Comparison of ENCODE assay signal across 14 cellular contexts in the genomic region with DNA sequence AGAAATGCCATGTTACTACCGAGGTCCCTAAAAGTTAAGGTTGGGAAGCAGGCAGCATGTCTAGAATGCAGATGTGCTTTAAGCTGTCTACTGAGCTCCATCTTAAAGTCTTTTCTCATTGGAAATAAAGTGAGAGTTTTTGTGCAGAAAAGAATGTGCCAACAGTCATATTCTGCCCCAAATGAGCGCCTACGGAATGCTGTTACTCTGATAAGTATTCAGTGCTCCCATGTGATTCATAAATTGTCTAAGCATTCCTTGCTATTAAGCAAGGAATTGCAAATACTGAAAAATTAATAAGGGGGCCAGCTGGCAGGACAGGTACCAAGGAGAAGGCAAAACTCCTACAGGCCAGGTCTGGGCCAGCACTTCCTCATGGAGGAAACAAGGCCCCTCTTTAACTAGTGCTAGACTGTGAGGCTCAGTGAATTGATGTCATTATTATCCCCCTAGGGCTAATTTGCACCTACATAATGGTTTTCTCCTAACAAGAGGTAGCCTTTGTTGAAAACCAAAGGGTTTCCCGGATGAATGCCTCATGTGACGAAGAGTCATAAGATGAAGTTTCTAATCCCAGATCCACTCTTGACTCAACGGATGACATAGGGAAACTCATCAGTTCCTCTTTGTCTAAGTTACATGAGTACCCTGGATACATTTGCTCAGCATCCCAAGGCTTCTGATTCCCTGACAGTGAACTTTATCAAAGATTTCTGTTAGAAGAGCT. TPM values are rescaled to one million over a fixed set of nuclear protein-coding genes. Genes with fewer than 3 reads are reported as not detected.
A peak's percentile ranks its signal among the peaks of the same experiment; 100 is the strongest.
DNase-seq lines count a peak whose midpoint lies in the region; TF ChIP-seq lines count a peak whose summit lies in the region.
"Had no signal": no experiment of that assay in that cellular context is flagged by ENCODE, and none has a peak within 500 bp of the region (broad histone marks: within the 10 kb centered on the region; RNA-seq: fewer than 3 reads in every experiment).

No MANE protein-coding gene starts in this region.

- H3K4me1 Mint-ChIP-seq in CD14-positive monocyte, result peaks cover 33% of the 10 kb centered on the region
- H3K4me1 Mint-ChIP-seq in neural progenitor cell, result peaks cover 59% of the 10 kb centered on the region
- H3K4me1 Mint-ChIP-seq in activated naive CD4-positive, alpha-beta T cell treated with anti-CD3 and anti-CD28 coated beads, Interleukin-2, amount 10 ng/mL, durations not matched to agents 7 days and 5 days, result peaks cover 11% of the 10 kb centered on the region
- H3K4me1 Mint-ChIP-seq in activated CD4-positive, alpha-beta memory T cell treated with anti-CD3 and anti-CD28 coated beads, Interleukin-2, amount 10 ng/mL, durations not matched to agents 7 days and 5 days, result peaks cover 4% of the 10 kb centered on the region

- H3K27ac Mint-ChIP-seq in CD14-positive monocyte, result peak overlapping the region; percentile 83 to 92 (median 89)
- H3K27ac Mint-ChIP-seq in neural progenitor cell, result no peak overlapping the region
- H3K27ac Mint-ChIP-seq in activated naive CD4-positive, alpha-beta T cell treated with anti-CD3 and anti-CD28 coated beads, Interleukin-2, amount 10 ng/mL, durations not matched to agents 7 days and 5 days, result no peak overlapping the region
- H3K27ac Mint-ChIP-seq in activated CD4-positive, alpha-beta memory T cell treated with anti-CD3 and anti-CD28 coated beads, Interleukin-2, amount 10 ng/mL, durations not matched to agents 7 days and 5 days, result no peak overlapping the region

- H3K27ac ChIP-seq in neural progenitor cell, result peak overlapping the region; percentile 23

- H3K9me3 ChIP-seq in neural progenitor cell (ENCODE audit: low read depth), result no peaks in the 10 kb centered on the region

- H3K4me3 Mint-ChIP-seq in CD14-positive monocyte (peak overlapping the region in 1 of 2 donors; percentile 7), neural progenitor cell (no peak overlapping the region)
- no peak overlapping the region for H3K4me3 Mint-ChIP-seq in activated naive CD4-positive, alpha-beta T cell treated with anti-CD3 and anti-CD28 coated beads, Interleukin-2, amount 10 ng/mL, durations not matched to agents 7 days and 5 days
- no peak overlapping the region for H3K4me3 Mint-ChIP-seq in activated CD4-positive, alpha-beta memory T cell treated with anti-CD3 and anti-CD28 coated beads, Interleukin-2, amount 10 ng/mL, durations not matched to agents 7 days and 5 days

- H3K27me3 Mint-ChIP-seq in CD14-positive monocyte (ENCODE audit: low read depth in 3 of 3) (peaks cover 2 to 12% (median 11%) of the 10 kb centered on the region in 3 donors), neural progenitor cell (ENCODE audit: insufficient read depth, low read depth) (peaks cover 10% of the 10 kb centered on the region)
- H3K27me3 Mint-ChIP-seq in activated naive CD4-positive, alpha-beta T cell treated with anti-CD3 and anti-CD28 coated beads, Interleukin-2, amount 10 ng/mL, durations not matched to agents 7 days and 5 days, result peaks cover 12% of the 10 kb centered on the region
- H3K27me3 Mint-ChIP-seq in activated CD4-positive, alpha-beta memory T cell treated with anti-CD3 and anti-CD28 coated beads, Interleukin-2, amount 10 ng/mL, durations not matched to agents 7 days and 5 days, result peaks cover 7% of the 10 kb centered on the region
- H3K27me3 Mint-ChIP-seq: naive B cell had no signal

- H3K9ac ChIP-seq in neural progenitor cell, result no peak overlapping the region

- H4K20me1 ChIP-seq in neural progenitor cell (ENCODE audit: low read depth), result peaks cover 18% of the 10 kb centered on the region

- H3K4me3 ChIP-seq in fibroblast of mammary gland (ENCODE audit: control insufficient read depth, low read depth, low read length) (no peak overlapping the region), neural progenitor cell (no peak overlapping the region)

- TF ChIP-seq CTCF in CD14-positive monocyte (IDR thresholded peaks at IDR 0.05), result no peak
- no peak for TF ChIP-seq CTCF in fibroblast of mammary gland (conservative IDR thresholded peaks at IDR 0.05; ENCODE audit: control insufficient read depth, insufficient read depth, low read depth, low read length)
- no peak for TF ChIP-seq CTCF in neural progenitor cell (IDR thresholded peaks at IDR 0.05)

- CTCF ChIA-PET in activated naive CD4-positive, alpha-beta T cell treated with anti-CD3 and anti-CD28 coated beads, Interleukin-2, amount 10 ng/mL, durations not matched to agents 7 days and 5 days (lab: Charles Lee), result no interaction called here
- CTCF ChIA-PET in activated CD4-positive, alpha-beta memory T cell treated with anti-CD3 and anti-CD28 coated beads, Interleukin-2, amount 10 ng/mL, durations not matched to agents 7 days and 5 days (lab: Charles Lee), result no interaction called here

- POLR2A ChIA-PET in activated CD4-positive, alpha-beta memory T cell treated with anti-CD3 and anti-CD28 coated beads, Interleukin-2, amount 10 ng/mL, durations not matched to agents 7 days and 5 days (lab: Charles Lee), result no interaction called here

- no peaks in the 10 kb centered on the region for H3K27me3 ChIP-seq in neural progenitor cell

- no peak overlapping the region for H2AFZ ChIP-seq in neural progenitor cell (replicated peaks)

- peaks cover 43% of the 10 kb centered on the region for H3K79me2 ChIP-seq in neural progenitor cell (ENCODE audit: low read depth)

- H3F3A ChIP-seq in neural progenitor cell (ENCODE audit: low read depth), result peaks cover 51% of the 10 kb centered on the region

- H3K36me3 Mint-ChIP-seq in CD14-positive monocyte (no peaks in the 10 kb centered on the region), neural progenitor cell (no peaks in the 10 kb centered on the region)
- H3K36me3 Mint-ChIP-seq in activated naive CD4-positive, alpha-beta T cell treated with anti-CD3 and anti-CD28 coated beads, Interleukin-2, amount 10 ng/mL, durations not matched to agents 7 days and 5 days, result no peaks in the 10 kb centered on the region
- no peaks in the 10 kb centered on the region for H3K36me3 Mint-ChIP-seq in activated CD4-positive, alpha-beta memory T cell treated with anti-CD3 and anti-CD28 coated beads, Interleukin-2, amount 10 ng/mL, durations not matched to agents 7 days and 5 days (ENCODE audit: low read depth)
- H3K36me3 Mint-ChIP-seq: naive B cell had no signal

- peak; percentile 68 for DNase-seq in CD14-positive monocyte (ENCODE audit: low spot score)
- peak; percentile 65 for DNase-seq in RPMI7951 (ENCODE audit: low read depth)
- peak; percentile 72 for DNase-seq in fibroblast of mammary gland (ENCODE audit: low read depth)
- peak; percentile 85 for DNase-seq in neural progenitor cell (ENCODE audit: low spot score)
- DNase-seq in activated naive CD4-positive, alpha-beta T cell treated with anti-CD3 and anti-CD28 coated beads, Interleukin-2, amount 10 ng/mL, durations not matched to agents 7 days and 5 days, result no peak
- no peak for DNase-seq in activated CD4-positive, alpha-beta memory T cell treated with anti-CD3 and anti-CD28 coated beads, Interleukin-2, amount 10 ng/mL, durations not matched to agents 7 days and 5 days
- DNase-seq in NCI-H345 (lab: John Stamatoyannopoulos, UW), result no peak
- DNase-seq in stimulated activated naive CD4-positive, alpha-beta T cell treated with Interleukin-2 at 50 U/mL for 16 hours (lab: John Stamatoyannopoulos, UW), result no peak
- DNase-seq: activated CD4-positive, alpha-beta T cell treated with anti-CD3 and anti-CD28 coated beads, Interleukin-2, amount 50 U/mL, for 4 hours; foreskin fibroblast; GDM1; naive B cell; NCI-H2081 treated with DMSO at 0.1 percent for 48 hours; stimulated activated CD4-positive, alpha-beta T cell treated with anti-CD3 and anti-CD28 coated beads, Interleukin-2, amount 100 ng/mL, for 48 hours had no signal

- H3K4me2 ChIP-seq in neural progenitor cell, result peak overlapping the region; percentile 51

- no peaks in the 10 kb centered on the region for H3K36me3 ChIP-seq in neural progenitor cell

- H3K4me1 ChIP-seq in neural progenitor cell, result peaks cover 85% of the 10 kb centered on the region

- H3K9me3 Mint-ChIP-seq in CD14-positive monocyte (no peaks in the 10 kb centered on the region), neural progenitor cell (no peaks in the 10 kb centered on the region)
- no peaks in the 10 kb centered on the region for H3K9me3 Mint-ChIP-seq in activated naive CD4-positive, alpha-beta T cell treated with anti-CD3 and anti-CD28 coated beads, Interleukin-2, amount 10 ng/mL, durations not matched to agents 7 days and 5 days
- no peaks in the 10 kb centered on the region for H3K9me3 Mint-ChIP-seq in activated CD4-positive, alpha-beta memory T cell treated with anti-CD3 and anti-CD28 coated beads, Interleukin-2, amount 10 ng/mL, durations not matched to agents 7 days and 5 days
- H3K9me3 Mint-ChIP-seq: naive B cell had no signal

- intact Hi-C loops in CD14-positive monocyte (cut with micrococcal nuclease), result no loop called here

RNA-seq across cellular contexts. Expression of gene NRP2, which starts 16.4 kb away (rescaled TPM):
- polyA plus RNA-seq in CD14-positive monocyte, result 1 to 10 TPM in 1 of 2 donors, under 1 TPM in 1; 0.97 to 1.6 TPM
- total RNA-seq in RPMI7951 (2014; rRNA removed; shearing (Covaris generic)), result 57.7 and 73.5 TPM in 2 replicates
- total RNA-seq in neural progenitor cell (ENCODE audit: low replicate concordance), result 27.8 and 32.0 TPM in 2 replicates
- total RNA-seq in activated CD4-positive, alpha-beta memory T cell treated with anti-CD3 and anti-CD28 coated beads, Interleukin-2, amount 10 ng/mL, durations not matched to agents 7 days and 5 days, result 1 to 10 TPM; 1.4 to 2.3 TPM

Comparison
In these comparisons a context has a peak if more than half of its experiments do, and no peak if none do; other contexts are left out.
1. DNase-seq: peak in CD14-positive monocyte (single experiment), RPMI7951 (single experiment), fibroblast of mammary gland (single experiment) and neural progenitor cell (single experiment); none in activated naive CD4-positive, alpha-beta T cell treated with anti-CD3 and anti-CD28 coated beads, Interleukin-2, amount 10 ng/mL, durations not matched to agents 7 days and 5 days (single experiment), activated CD4-positive, alpha-beta memory T cell treated with anti-CD3 and anti-CD28 coated beads, Interleukin-2, amount 10 ng/mL, durations not matched to agents 7 days and 5 days (single experiment), NCI-H345 (single experiment) and stimulated activated naive CD4-positive, alpha-beta T cell treated with Interleukin-2 at 50 U/mL for 16 hours (single experiment).
2. H3K27ac Mint-ChIP-seq: peak in CD14-positive monocyte (7 of 7); none in neural progenitor cell (single experiment), activated naive CD4-positive, alpha-beta T cell treated with anti-CD3 and anti-CD28 coated beads, Interleukin-2, amount 10 ng/mL, durations not matched to agents 7 days and 5 days (single experiment) and activated CD4-positive, alpha-beta memory T cell treated with anti-CD3 and anti-CD28 coated beads, Interleukin-2, amount 10 ng/mL, durations not matched to agents 7 days and 5 days (single experiment).